1 cellular context compared by ENCODE assay signal in the genomic region with DNA sequence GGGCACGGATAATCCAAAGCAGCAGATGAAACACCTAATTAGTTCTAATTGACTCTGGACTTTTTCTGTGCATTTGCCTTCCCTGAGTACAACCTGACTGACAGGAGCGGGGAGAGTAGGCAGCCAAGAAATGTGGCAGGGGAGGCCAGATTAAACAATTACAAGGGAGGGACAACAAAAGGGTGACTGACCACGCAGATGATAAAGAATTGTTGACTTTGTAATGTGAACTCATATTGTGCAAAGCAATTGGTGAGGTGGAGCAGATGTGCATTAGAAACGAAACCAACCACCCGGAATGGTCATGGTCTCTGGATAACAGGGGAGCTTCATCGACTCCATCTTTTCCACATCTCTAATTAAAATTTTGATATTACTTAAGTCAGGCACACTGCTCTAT.
TF ChIP-seq lines count a peak whose summit lies in the region.
"Not testable (repeated sequence)": the region's sequence is repeated elsewhere in the genome, so short reads cannot be mapped to it uniquely, and the experiment has no call there.

No MANE protein-coding gene starts in this region.

TF ChIP-seq in HepG2, 621 proteins besides CTCF, POLR2A, EP300 and RAD21 (continued from another document):
- TF ChIP-seq SOX13 (IDR thresholded peaks at IDR 0.05), result not testable (repeated sequence)
- TF ChIP-seq SOX13 (CRISPR knock-in tag; conservative IDR thresholded peaks at IDR 0.05 in 1 of 2, IDR thresholded peaks at IDR 0.05 in 1 of 2) (peak in 1 of 2 experiments; percentile 69; a peak in 2 of 4 replicates), SIX1 (CRISPR knock-in tag; IDR thresholded peaks at IDR 0.05; ENCODE audit: borderline replicate concordance) (peak; percentile 84; the same call in 1 of the 2 replicates)
